In the genomic region with DNA sequence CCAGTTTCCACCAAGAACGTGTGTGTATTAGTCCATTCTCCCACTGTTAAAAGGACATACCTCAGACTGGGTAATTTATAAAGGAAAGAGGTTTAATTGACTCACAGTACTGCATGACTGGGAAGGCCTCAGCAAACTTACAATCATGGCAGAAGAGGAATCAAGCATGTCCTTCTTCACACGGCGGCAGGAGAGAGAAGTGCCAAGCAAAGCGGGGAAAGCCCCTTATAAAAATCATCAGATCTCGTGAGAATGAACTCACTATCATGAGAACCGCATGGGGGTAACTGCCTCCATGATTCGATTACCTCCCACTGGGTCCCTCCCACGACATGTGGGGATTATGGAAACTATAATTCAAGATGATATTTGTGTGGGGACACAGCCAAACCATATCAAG, we compare ENCODE assay signal across 1 cellular context.
TF ChIP-seq lines count a peak whose summit lies in the region.

No MANE protein-coding gene starts in this region.

TF ChIP-seq in HEK293, 187 proteins besides CTCF, POLR2A, EP300 and RAD21 (continued from another document):
- TF ChIP-seq, protein P1, sequence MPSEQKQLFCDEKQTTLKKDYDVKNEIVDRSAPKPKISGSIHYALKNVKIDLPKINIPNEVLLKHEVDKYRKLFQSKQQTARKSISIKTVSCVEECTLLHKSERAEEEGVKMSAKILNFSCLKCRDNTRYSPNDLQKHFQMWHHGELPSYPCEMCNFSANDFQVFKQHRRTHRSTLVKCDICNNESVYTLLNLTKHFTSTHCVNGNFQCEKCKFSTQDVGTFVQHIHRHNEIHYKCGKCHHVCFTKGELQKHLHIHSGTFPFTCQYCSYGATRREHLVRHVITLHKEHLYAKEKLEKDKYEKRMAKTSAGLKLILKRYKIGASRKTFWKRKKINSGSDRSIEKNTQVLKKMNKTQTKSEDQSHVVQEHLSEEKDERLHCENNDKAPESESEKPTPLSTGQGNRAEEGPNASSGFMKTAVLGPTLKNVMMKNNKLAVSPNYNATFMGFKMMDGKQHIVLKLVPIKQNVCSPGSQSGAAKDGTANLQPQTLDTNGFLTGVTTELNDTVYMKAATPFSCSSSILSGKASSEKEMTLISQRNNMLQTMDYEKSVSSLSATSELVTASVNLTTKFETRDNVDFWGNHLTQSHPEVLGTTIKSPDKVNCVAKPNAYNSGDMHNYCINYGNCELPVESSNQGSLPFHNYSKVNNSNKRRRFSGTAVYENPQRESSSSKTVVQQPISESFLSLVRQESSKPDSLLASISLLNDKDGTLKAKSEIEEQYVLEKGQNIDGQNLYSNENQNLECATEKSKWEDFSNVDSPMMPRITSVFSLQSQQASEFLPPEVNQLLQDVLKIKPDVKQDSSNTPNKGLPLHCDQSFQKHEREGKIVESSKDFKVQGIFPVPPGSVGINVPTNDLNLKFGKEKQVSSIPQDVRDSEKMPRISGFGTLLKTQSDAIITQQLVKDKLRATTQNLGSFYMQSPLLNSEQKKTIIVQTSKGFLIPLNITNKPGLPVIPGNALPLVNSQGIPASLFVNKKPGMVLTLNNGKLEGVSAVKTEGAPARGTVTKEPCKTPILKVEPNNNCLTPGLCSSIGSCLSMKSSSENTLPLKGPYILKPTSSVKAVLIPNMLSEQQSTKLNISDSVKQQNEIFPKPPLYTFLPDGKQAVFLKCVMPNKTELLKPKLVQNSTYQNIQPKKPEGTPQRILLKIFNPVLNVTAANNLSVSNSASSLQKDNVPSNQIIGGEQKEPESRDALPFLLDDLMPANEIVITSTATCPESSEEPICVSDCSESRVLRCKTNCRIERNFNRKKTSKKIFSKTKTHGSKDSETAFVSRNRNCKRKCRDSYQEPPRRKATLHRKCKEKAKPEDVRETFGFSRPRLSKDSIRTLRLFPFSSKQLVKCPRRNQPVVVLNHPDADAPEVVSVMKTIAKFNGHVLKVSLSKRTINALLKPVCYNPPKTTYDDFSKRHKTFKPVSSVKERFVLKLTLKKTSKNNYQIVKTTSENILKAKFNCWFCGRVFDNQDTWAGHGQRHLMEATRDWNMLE (tag by site-specific recombination; conservative IDR thresholded peaks at IDR 0.05; ENCODE audit: low read depth): no peak
- TF ChIP-seq SETDB1 (IDR thresholded peaks at IDR 0.05; ENCODE audit: insufficient read length, low read length): peak; percentile 47
- no peak for TF ChIP-seq ZNF223 (tag by site-specific recombination; IDR thresholded peaks at IDR 0.05)
- TF ChIP-seq, protein P2, sequence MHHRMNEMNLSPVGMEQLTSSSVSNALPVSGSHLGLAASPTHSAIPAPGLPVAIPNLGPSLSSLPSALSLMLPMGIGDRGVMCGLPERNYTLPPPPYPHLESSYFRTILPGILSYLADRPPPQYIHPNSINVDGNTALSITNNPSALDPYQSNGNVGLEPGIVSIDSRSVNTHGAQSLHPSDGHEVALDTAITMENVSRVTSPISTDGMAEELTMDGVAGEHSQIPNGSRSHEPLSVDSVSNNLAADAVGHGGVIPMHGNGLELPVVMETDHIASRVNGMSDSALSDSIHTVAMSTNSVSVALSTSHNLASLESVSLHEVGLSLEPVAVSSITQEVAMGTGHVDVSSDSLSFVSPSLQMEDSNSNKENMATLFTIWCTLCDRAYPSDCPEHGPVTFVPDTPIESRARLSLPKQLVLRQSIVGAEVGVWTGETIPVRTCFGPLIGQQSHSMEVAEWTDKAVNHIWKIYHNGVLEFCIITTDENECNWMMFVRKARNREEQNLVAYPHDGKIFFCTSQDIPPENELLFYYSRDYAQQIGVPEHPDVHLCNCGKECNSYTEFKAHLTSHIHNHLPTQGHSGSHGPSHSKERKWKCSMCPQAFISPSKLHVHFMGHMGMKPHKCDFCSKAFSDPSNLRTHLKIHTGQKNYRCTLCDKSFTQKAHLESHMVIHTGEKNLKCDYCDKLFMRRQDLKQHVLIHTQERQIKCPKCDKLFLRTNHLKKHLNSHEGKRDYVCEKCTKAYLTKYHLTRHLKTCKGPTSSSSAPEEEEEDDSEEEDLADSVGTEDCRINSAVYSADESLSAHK (tag by site-specific recombination; IDR thresholded peaks at IDR 0.05): no peak
- TF ChIP-seq, protein P3, sequence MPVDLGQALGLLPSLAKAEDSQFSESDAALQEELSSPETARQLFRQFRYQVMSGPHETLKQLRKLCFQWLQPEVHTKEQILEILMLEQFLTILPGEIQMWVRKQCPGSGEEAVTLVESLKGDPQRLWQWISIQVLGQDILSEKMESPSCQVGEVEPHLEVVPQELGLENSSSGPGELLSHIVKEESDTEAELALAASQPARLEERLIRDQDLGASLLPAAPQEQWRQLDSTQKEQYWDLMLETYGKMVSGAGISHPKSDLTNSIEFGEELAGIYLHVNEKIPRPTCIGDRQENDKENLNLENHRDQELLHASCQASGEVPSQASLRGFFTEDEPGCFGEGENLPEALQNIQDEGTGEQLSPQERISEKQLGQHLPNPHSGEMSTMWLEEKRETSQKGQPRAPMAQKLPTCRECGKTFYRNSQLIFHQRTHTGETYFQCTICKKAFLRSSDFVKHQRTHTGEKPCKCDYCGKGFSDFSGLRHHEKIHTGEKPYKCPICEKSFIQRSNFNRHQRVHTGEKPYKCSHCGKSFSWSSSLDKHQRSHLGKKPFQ (tag by site-specific recombination; IDR thresholded peaks at IDR 0.05): no peak
TF ChIP-seq in HEK293: peak in this region for 2.
